ENCODE assay signal across 22 cellular contexts in genomic region chr15:66609876-66610275, GRCh38. TPM values are rescaled to one million over a fixed set of nuclear protein-coding genes. Genes with fewer than 3 reads are reported as not detected.
"Had no signal": no experiment of that assay in that cellular context is flagged by ENCODE, and none has a peak within 500 bp of the region (broad histone marks: within the 10 kb centered on the region; RNA-seq: fewer than 3 reads in every experiment).

No MANE protein-coding gene starts in this region.

- DNase-seq: KBM-7, MV-4-11, NCI-H1048, NCI-H1105, NCI-H1417, NCI-H1436 treated with DMSO at 0.1 percent for 48 hours, NCI-H1694, NCI-H187 treated with DMSO at 0.1 percent for 48 hours, NCI-H2029 treated with DMSO at 0.1 percent for 48 hours, NCI-H2227 treated with DMSO at 0.1 percent for 48 hours, NCI-H446, NCI-H510A, NCI-H524 treated with DMSO at 0.1 percent for 48 hours, NCI-H69, NCI-H774, Right ventricle myocardium superior, RPMI8226, SK-N-SH, SW 1271 had no signal

- H3K9me3 ChIP-seq: SK-N-SH had no signal

- H3K9ac ChIP-seq: SK-N-SH had no signal

- FAIRE-seq: RCC 7860 had no signal

RNA-seq across cellular contexts. Expression of gene LCTL, which starts 44.1 kb away (rescaled TPM):
- total RNA-seq: HT-29, MCF 10A, Right ventricle myocardium superior had no signal
